Comparison of ENCODE assay signal across 8 cellular contexts in the genomic region with DNA sequence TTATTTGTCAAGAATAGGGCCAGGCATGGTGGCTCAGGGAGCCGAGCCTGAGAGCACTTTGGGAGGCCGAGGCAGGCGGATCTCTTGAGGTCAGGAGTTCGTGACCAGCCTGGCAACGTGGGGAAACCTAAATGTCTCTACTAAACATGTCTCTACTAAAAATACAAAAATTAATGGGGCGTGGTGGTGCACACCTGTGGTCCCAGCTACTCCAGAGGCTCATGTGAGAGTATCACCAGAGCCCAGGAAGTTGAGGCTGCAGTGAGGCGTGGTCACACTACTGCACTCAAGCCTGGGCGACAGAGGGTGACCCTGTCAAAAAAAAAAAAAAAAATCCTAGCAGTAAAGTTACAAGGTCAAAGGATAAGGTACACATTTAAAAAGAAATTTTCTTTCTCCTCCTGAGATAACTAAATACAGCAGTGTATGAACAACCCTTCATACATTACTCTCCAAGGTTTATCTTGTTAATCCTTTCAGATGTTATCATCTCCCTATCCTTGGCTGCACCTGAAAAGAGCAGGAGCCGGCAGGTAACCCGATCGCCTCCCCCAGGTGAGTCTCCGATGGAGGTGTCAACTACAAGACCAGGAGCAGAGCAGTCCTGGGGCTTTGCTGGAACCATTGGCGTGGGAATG.
A peak's percentile ranks its signal among the peaks of the same experiment; 100 is the strongest.
DNase-seq lines count a peak whose midpoint lies in the region; ATAC-seq and TF ChIP-seq lines count a peak whose summit lies in the region.

No MANE protein-coding gene starts in this region.

- H3K36me3 ChIP-seq in OCI-LY1 (ENCODE audit: insufficient read depth, low read length), result no peaks in the 10 kb centered on the region
- H3K36me3 ChIP-seq in esophagus muscularis mucosa, result no peaks in the 10 kb centered on the region
- H3K36me3 ChIP-seq in prostate gland, result no peaks in the 10 kb centered on the region

- TF ChIP-seq CTCF in OCI-LY1 (IDR thresholded peaks at IDR 0.05; ENCODE audit: low read length), result no peak
- TF ChIP-seq CTCF in esophagus muscularis mucosa (IDR thresholded peaks at IDR 0.05), result no peak
- no peak for TF ChIP-seq CTCF in prostate gland (IDR thresholded peaks at IDR 0.05)

- H3K4me2 ChIP-seq in OCI-LY1 (ENCODE audit: low read length), result peak overlapping the region; percentile 81

- H3K9me3 ChIP-seq in OCI-LY1 (ENCODE audit: low read length) (no peaks in the 10 kb centered on the region), esophagus muscularis mucosa (no peaks in the 10 kb centered on the region), prostate gland (no peaks in the 10 kb centered on the region)

- DNase-seq in esophagus muscularis mucosa (ENCODE audit: extremely low spot score), result no peak
- DNase-seq in prostate gland (ENCODE audit: low spot score), result no peak
- no peak for DNase-seq in HK-2 (ENCODE audit: unreplicated experiment)
- DNase-seq in DMS153 treated with DMSO at 0.1 percent for 48 hours (lab: John Stamatoyannopoulos, UW; ENCODE audit: unreplicated experiment), result no peak
- no peak for DNase-seq in occipital lobe (lab: John Stamatoyannopoulos, UW)

- H3K4me1 ChIP-seq in OCI-LY1 (ENCODE audit: insufficient read depth, low read length, severe bottlenecking), result peaks cover 21% of the 10 kb centered on the region
- H3K4me1 ChIP-seq in esophagus muscularis mucosa, result peaks cover 4 to 29% (median 24%) of the 10 kb centered on the region in 4 donors
- H3K4me1 ChIP-seq in prostate gland (replicated peaks), result no peaks in the 10 kb centered on the region

- no peaks in the 10 kb centered on the region for H3K9me2 ChIP-seq in OCI-LY1 (ENCODE audit: low read depth, low read length)

- peak overlapping the region; percentile 15; the same call in 1 of the 2 replicates for H2AFZ ChIP-seq in OCI-LY1 (ENCODE audit: low read length)

- H3K27me3 ChIP-seq in OCI-LY1 (ENCODE audit: insufficient read depth, low read length) (no peaks in the 10 kb centered on the region), esophagus muscularis mucosa (no peaks in the 10 kb centered on the region), prostate gland (replicated peaks; ENCODE audit: insufficient read depth) (no peaks in the 10 kb centered on the region)

- H3F3A ChIP-seq in OCI-LY1 (ENCODE audit: insufficient read depth, low read length), result no peaks in the 10 kb centered on the region; the same call in 1 of the 2 replicates

- TF ChIP-seq POLR2A in esophagus muscularis mucosa (IDR thresholded peaks at IDR 0.05; ENCODE audit: low read depth), result no peak
- no peak for TF ChIP-seq POLR2A in prostate gland (IDR thresholded peaks at IDR 0.05)

- no peaks in the 10 kb centered on the region for H4K20me1 ChIP-seq in OCI-LY1 (ENCODE audit: insufficient read depth, low read length)

- ATAC-seq in GM18517 (IDR thresholded peaks at IDR 0.05; ENCODE audit: unreplicated experiment) (peak; percentile 14), GM21576 (IDR thresholded peaks at IDR 0.05; ENCODE audit: unreplicated experiment) (no peak)

- peak overlapping the region; percentile 63 for H3K27ac ChIP-seq in OCI-LY1 (ENCODE audit: low read depth, low read length, poor library complexity, severe bottlenecking)
- H3K27ac ChIP-seq in esophagus muscularis mucosa (replicated peaks in 1 of 4), result peak overlapping the region; percentile 95 to 98 (median 96)
- H3K27ac ChIP-seq in prostate gland, result peak overlapping the region; percentile 98 to 99

- peak overlapping the region; percentile 84 for H3K9ac ChIP-seq in OCI-LY1 (ENCODE audit: low read length)

- WGBS in esophagus muscularis mucosa, result 55% methylated on average over 12 of the region's 13 CpGs
- 32% methylated on average over 13 of the region's 13 CpGs for WGBS in prostate gland

- H3K79me2 ChIP-seq in OCI-LY1 (ENCODE audit: insufficient read depth, low read length), result peaks cover 11% of the 10 kb centered on the region

- peak overlapping the region; percentile 90 for H3K4me3 ChIP-seq in OCI-LY1 (ENCODE audit: low read depth, low read length, poor library complexity, severe bottlenecking)
- peak overlapping the region; percentile 81 to 96 (median 92) for H3K4me3 ChIP-seq in esophagus muscularis mucosa
- H3K4me3 ChIP-seq in prostate gland, result peak overlapping the region; percentile 84 to 90

- no peak for TF ChIP-seq EP300 in esophagus muscularis mucosa (IDR thresholded peaks at IDR 0.05)

- intact Hi-C loops in esophagus muscularis mucosa (cut with DNase I), result no loop called here
- intact Hi-C loops in prostate gland (cut with DNase I), result loop anchor here (5.0 kb wide), 2 partner anchors 122 to 308 kb away; a partner anchor contains a TSS
